In genomic region chr1:43552059-43552742, GRCh38 we compare ENCODE assay signal across 15 cellular contexts. TPM values are rescaled to one million over a fixed set of nuclear protein-coding genes. Genes with fewer than 3 reads are reported as not detected.
A peak's percentile ranks its signal among the peaks of the same experiment; 100 is the strongest.
DNase-seq lines count a peak whose midpoint lies in the region; ATAC-seq and TF ChIP-seq lines count a peak whose summit lies in the region.
"Had no signal": no experiment of that assay in that cellular context is flagged by ENCODE, and none has a peak within 500 bp of the region (broad histone marks: within the 10 kb centered on the region; RNA-seq: fewer than 3 reads in every experiment).

No MANE protein-coding gene starts in this region.

- H2BK20ac ChIP-seq in H9 (ENCODE audit: low read depth, low read length, poor library complexity, severe bottlenecking), result no peak overlapping the region

- no peak overlapping the region for H3K14ac ChIP-seq in H9 (ENCODE audit: insufficient read depth, low read length)

- no peak overlapping the region for H3K9ac ChIP-seq in H9 (ENCODE audit: extremely low read depth, insufficient read length, low read length)
- peak overlapping the region; percentile 24 for H3K9ac ChIP-seq in mucosa of stomach (ENCODE audit: low read length)

- ATAC-seq in GM18873 (IDR thresholded peaks at IDR 0.05; ENCODE audit: low FRiP score, unreplicated experiment), result no peak
- ATAC-seq in HG03565 (IDR thresholded peaks at IDR 0.05; ENCODE audit: unreplicated experiment), result no peak
- ATAC-seq: activated T-cell treated with anti-CD3 and anti-CD28 coated beads, Interleukin-2, amount 50 U/mL, for 72 hours had no signal

- no peak for TF ChIP-seq CTCF in H9 (conservative IDR thresholded peaks at IDR 0.05)

- no peak overlapping the region for H3T11ph ChIP-seq in H9 (ENCODE audit: low read length)

- peaks cover 58 to 73% of the 10 kb centered on the region in 2 experiments for H3K4me1 Mint-ChIP-seq in H9
- H3K4me1 Mint-ChIP-seq in activated T-cell treated with anti-CD3 and anti-CD28 coated beads, Interleukin-2, amount 50 U/mL, for 24 hours (ENCODE audit: low read depth), result peaks cover 14% of the 10 kb centered on the region

- H4K8ac ChIP-seq in H9 (replicated peaks; ENCODE audit: insufficient read length, low read depth, low read length), result no peak overlapping the region

- H3K9me3 ChIP-seq in H9 (ENCODE audit: control insufficient read depth, low read depth, low read length) (no peaks in the 10 kb centered on the region), mucosa of stomach (ENCODE audit: control insufficient read depth, low read length) (no peaks in the 10 kb centered on the region)
- H3K9me3 ChIP-seq: neutrophil had no signal

- peaks cover 24 to 53% (median 49%) of the 10 kb centered on the region in 3 experiments for H3K36me3 Mint-ChIP-seq in H9 (ENCODE audit: insufficient read depth in 1 of 3, low read depth in 3 of 3)
- no peaks in the 10 kb centered on the region for H3K36me3 Mint-ChIP-seq in activated T-cell treated with anti-CD3 and anti-CD28 coated beads, Interleukin-2, amount 50 U/mL, for 24 hours (ENCODE audit: low read depth)
- H3K36me3 Mint-ChIP-seq: memory B cell had no signal

- no peak overlapping the region for H3K18ac ChIP-seq in H9 (ENCODE audit: insufficient read length, low read depth, low read length)

- no peak overlapping the region for H2BK12ac ChIP-seq in H9 (ENCODE audit: insufficient read length, low read depth, low read length)

- H3K27ac ChIP-seq in H9 (ENCODE audit: insufficient read length, low read depth, low read length) (no peak overlapping the region), cingulate gyrus (ENCODE audit: low read depth, low read length) (peak overlapping the region; percentile 84), temporal lobe (ENCODE audit: low read depth, low read length) (peak overlapping the region; percentile 94)
- H3K27ac ChIP-seq: neutrophil had no signal

- H3K79me2 ChIP-seq in H9 (ENCODE audit: insufficient read depth, low read length), result no peaks in the 10 kb centered on the region

- H4K20me1 ChIP-seq in H9 (ENCODE audit: control insufficient read depth, insufficient read depth, insufficient read length), result no peaks in the 10 kb centered on the region

- H2AK5ac ChIP-seq in H9 (ENCODE audit: insufficient read length, low read length), result no peak overlapping the region

- no peak overlapping the region for H3K23ac ChIP-seq in H9 (ENCODE audit: insufficient read length, low read depth, low read length)

- peak overlapping the region; percentile 21 for H3K4me3 ChIP-seq in mucosa of stomach (ENCODE audit: low read length)

- no peak overlapping the region for H2BK120ac ChIP-seq in H9 (ENCODE audit: low read depth, low read length, poor library complexity, severe bottlenecking)

- no peaks in the 10 kb centered on the region for H3K27me3 Mint-ChIP-seq in H9 (ENCODE audit: low read depth)
- H3K27me3 Mint-ChIP-seq in activated T-cell treated with anti-CD3 and anti-CD28 coated beads, Interleukin-2, amount 50 U/mL, for 24 hours, result peaks cover 9% of the 10 kb centered on the region

- no peak overlapping the region for H4K91ac ChIP-seq in H9 (ENCODE audit: insufficient read length, low read depth, low read length)

- no peak for DNase-seq in H9
- DNase-seq in activated T-cell treated with anti-CD3 and anti-CD28 coated beads, Interleukin-2, amount 50 U/mL, for 24 hours, result no peak
- no peak for DNase-seq in occipital lobe (lab: John Stamatoyannopoulos, UW)
- DNase-seq: activated CD4-positive, alpha-beta T cell treated with anti-CD3 and anti-CD28 coated beads, Interleukin-2, amount 50 U/mL, for 48 hours; activated T-cell treated with anti-CD3 and anti-CD28 coated beads, Interleukin-2, amount 50 U/mL, for 72 hours; Kasumi-1; NCI-H1436 treated with DMSO at 0.1 percent for 48 hours; stimulated activated CD4-positive, alpha-beta T cell treated with anti-CD3 and anti-CD28 coated beads, Interleukin-4, amount 100 ng/mL, for 4 hours had no signal

- H3K27me3 ChIP-seq in H9 (ENCODE audit: insufficient read depth, low read length), result no peaks in the 10 kb centered on the region
- no peaks in the 10 kb centered on the region for H3K27me3 ChIP-seq in mucosa of stomach (ENCODE audit: control insufficient read depth, insufficient read depth, low read length)

- H3K56ac ChIP-seq in H9 (ENCODE audit: insufficient read length, low read depth, low read length), result no peak overlapping the region

- peaks cover 3% of the 10 kb centered on the region for H3K79me1 ChIP-seq in H9 (ENCODE audit: insufficient read depth, low read depth, low read length, poor library complexity, severe bottlenecking)

- no peaks in the 10 kb centered on the region; the same call in 1 of the 2 replicates for H3K4me1 ChIP-seq in H9 (ENCODE audit: insufficient read depth, low read length)
- H3K4me1 ChIP-seq in mucosa of stomach (ENCODE audit: control insufficient read depth, insufficient read depth, low read length), result peaks cover 79% of the 10 kb centered on the region

- no peak overlapping the region for H4K5ac ChIP-seq in H9 (ENCODE audit: insufficient read length, low read depth, low read length)

- no peak overlapping the region for H2AFZ ChIP-seq in H9 (ENCODE audit: low read length)

- H3K4ac ChIP-seq in H9 (ENCODE audit: low read depth, low read length), result no peak overlapping the region

- peak overlapping the region; percentile 35 to 81 (median 56); a peak in 5 of 7 replicates for H3K27ac Mint-ChIP-seq in H9
- H3K27ac Mint-ChIP-seq in activated T-cell treated with anti-CD3 and anti-CD28 coated beads, Interleukin-2, amount 50 U/mL, for 24 hours, result no peak overlapping the region
- H3K27ac Mint-ChIP-seq: activated T-cell treated with anti-CD3 and anti-CD28 coated beads, Interleukin-2, amount 50 U/mL, for 72 hours; memory B cell had no signal

- no peak overlapping the region for H2BK15ac ChIP-seq in H9 (ENCODE audit: low read depth, low read length)

- no peaks in the 10 kb centered on the region for H3K9me3 Mint-ChIP-seq in H9
- no peaks in the 10 kb centered on the region for H3K9me3 Mint-ChIP-seq in activated T-cell treated with anti-CD3 and anti-CD28 coated beads, Interleukin-2, amount 50 U/mL, for 24 hours
- H3K9me3 Mint-ChIP-seq: activated T-cell treated with anti-CD3 and anti-CD28 coated beads, Interleukin-2, amount 50 U/mL, for 72 hours had no signal

- no peaks in the 10 kb centered on the region for H3K23me2 ChIP-seq in H9 (ENCODE audit: insufficient read length, low read depth, low read length, poor library complexity, severe bottlenecking)

- no peak overlapping the region for H3K4me2 ChIP-seq in H9 (ENCODE audit: insufficient read depth, insufficient read length, low read length)

- H3K36me3 ChIP-seq in mucosa of stomach (ENCODE audit: control insufficient read depth, insufficient read depth, low read length), result no peaks in the 10 kb centered on the region
- H3K36me3 ChIP-seq: neutrophil had no signal

- WGBS in H9 (ENCODE audit: extremely low coverage, insufficient read length, low lambda C conversion rate), result no CpG with 5 or more reads among the region's 5 CpGs

- H3K4me3 Mint-ChIP-seq in H9, result no peak overlapping the region
- H3K4me3 Mint-ChIP-seq in activated T-cell treated with anti-CD3 and anti-CD28 coated beads, Interleukin-2, amount 50 U/mL, for 24 hours, result no peak overlapping the region
- H3K4me3 Mint-ChIP-seq: activated T-cell treated with anti-CD3 and anti-CD28 coated beads, Interleukin-2, amount 50 U/mL, for 72 hours; memory B cell had no signal

- no peak overlapping the region for H2BK5ac ChIP-seq in H9 (ENCODE audit: insufficient read length, low read length)

RNA-seq across cellular contexts. Expression of gene PTPRF, which starts 21.5 kb away (rescaled TPM):
- total RNA-seq in H9 (2021) (192 and 193 TPM in 2 replicates), temporal lobe (60.7 TPM), occipital lobe (37.6 TPM)
